ENCODE assay signal across 11 cellular contexts in the genomic region with DNA sequence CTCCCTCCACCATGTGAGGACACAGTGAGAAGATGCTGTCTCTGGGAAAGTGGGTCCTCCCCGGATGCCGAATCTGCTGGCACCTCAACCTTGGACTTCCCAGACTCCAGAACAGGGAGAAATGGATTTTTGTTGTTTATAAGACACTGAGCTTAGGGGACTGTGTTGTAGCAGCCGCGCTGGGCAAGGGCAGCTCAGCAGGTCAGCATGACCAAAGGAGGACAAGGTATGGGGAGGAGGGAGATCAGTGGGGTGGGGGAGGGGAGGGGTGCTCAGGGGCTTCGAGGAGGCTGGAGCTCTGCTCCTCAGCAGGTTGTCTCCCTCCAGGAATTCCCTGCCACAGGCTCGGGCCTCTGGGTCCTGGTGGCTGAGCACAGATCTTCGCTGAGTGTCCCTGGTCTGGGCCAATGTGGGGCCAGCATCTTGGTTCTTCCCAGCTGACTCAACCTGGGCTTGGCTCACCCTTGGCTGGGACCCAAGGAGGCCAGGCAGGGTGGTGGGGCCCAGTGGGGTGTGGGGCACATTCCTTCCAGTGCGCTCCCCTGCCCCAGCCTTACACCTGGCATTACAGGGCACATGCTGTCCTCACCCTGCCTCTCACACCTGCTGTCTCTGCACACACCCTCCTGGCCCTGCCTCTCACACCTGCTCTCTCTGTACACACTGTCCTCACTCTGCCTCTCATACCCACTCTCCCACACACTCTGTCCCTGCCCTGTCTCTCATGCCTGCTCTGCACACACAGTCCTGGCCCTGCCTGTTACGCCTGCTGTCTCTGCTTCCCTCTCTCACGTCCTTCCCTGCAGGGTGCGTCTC.
DNase-seq lines count a peak whose midpoint lies in the region; ATAC-seq and TF ChIP-seq lines count a peak whose summit lies in the region.
"Had no signal": no experiment of that assay in that cellular context is flagged by ENCODE, and none has a peak within 500 bp of the region (broad histone marks: within the 10 kb centered on the region; RNA-seq: fewer than 3 reads in every experiment).

No MANE protein-coding gene starts in this region.

- no peak overlapping the region for H3K4me3 Mint-ChIP-seq in neural progenitor cell
- H3K4me3 Mint-ChIP-seq: CD4-positive, alpha-beta memory T cell had no signal

- H3K9ac ChIP-seq in duodenal mucosa (ENCODE audit: low read depth in 1 of 2, low read length in 2 of 2) (peak overlapping the region in 1 of 2 donors; percentile 35), neural progenitor cell (no peak overlapping the region)
- H3K9ac ChIP-seq: parathyroid adenoma had no signal

- no peaks in the 10 kb centered on the region for H3K9me3 ChIP-seq in duodenal mucosa (ENCODE audit: control insufficient read depth in 1 of 2, low read length in 2 of 2)
- no peaks in the 10 kb centered on the region for H3K9me3 ChIP-seq in neural progenitor cell (ENCODE audit: low read depth)
- H3K9me3 ChIP-seq: SJSA1 had no signal

- no peak overlapping the region for H2AFZ ChIP-seq in neural progenitor cell (replicated peaks)
- H2AFZ ChIP-seq: parathyroid adenoma had no signal

- ATAC-seq in GM21528 (IDR thresholded peaks at IDR 0.05; ENCODE audit: low FRiP score, unreplicated experiment) (no peak), HG03139 (IDR thresholded peaks at IDR 0.05; ENCODE audit: unreplicated experiment) (no peak)

- peaks cover 14% of the 10 kb centered on the region for H3K27me3 Mint-ChIP-seq in neural progenitor cell (ENCODE audit: insufficient read depth, low read depth)

- peaks cover 18% of the 10 kb centered on the region for H3K4me1 Mint-ChIP-seq in neural progenitor cell

- DNase-seq in G401 (ENCODE audit: low spot score): peak; percentile 96
- peak; percentile 97 for DNase-seq in NCI-H2107 treated with DMSO at 0.1 percent for 48 hours (lab: John Stamatoyannopoulos, UW; ENCODE audit: unreplicated experiment)
- DNase-seq in neural progenitor cell (ENCODE audit: low spot score): no peak
- DNase-seq in brain microvascular endothelial cell: no peak
- no peak for DNase-seq in GM10266 (ENCODE audit: extremely low spot score)
- DNase-seq: CD4-positive, alpha-beta memory T cell had no signal

- TF ChIP-seq CTCF in neural progenitor cell (IDR thresholded peaks at IDR 0.05) (no peak), brain microvascular endothelial cell (IDR thresholded peaks at IDR 0.05; ENCODE audit: low read depth, low read length, missing control alignments) (no peak), GM10266 (IDR thresholded peaks at IDR 0.05; ENCODE audit: control insufficient read depth, insufficient read depth, low read depth, missing control alignments) (no peak)

- in situ Hi-C loops in G401 (cut with HindIII; ENCODE audit: low sequenced_read_pairs) (no loop called here), brain microvascular endothelial cell (cut with HindIII; ENCODE audit: low pct_ligation_motif_present, low sequenced_read_pairs) (no loop called here)

- no peaks in the 10 kb centered on the region for H3K36me3 Mint-ChIP-seq in neural progenitor cell
- H3K36me3 Mint-ChIP-seq: CD4-positive, alpha-beta memory T cell had no signal

- no peaks in the 10 kb centered on the region for H3K36me3 ChIP-seq in duodenal mucosa (ENCODE audit: control insufficient read depth in 1 of 2, insufficient read depth in 2 of 2, low read length in 2 of 2)
- H3K36me3 ChIP-seq in neural progenitor cell: no peaks in the 10 kb centered on the region
- no peaks in the 10 kb centered on the region for H3K36me3 ChIP-seq in brain microvascular endothelial cell (replicated peaks)
- H3K36me3 ChIP-seq: SJSA1 had no signal

- H3K27ac Mint-ChIP-seq in neural progenitor cell: peak overlapping the region; percentile 23

- no peaks in the 10 kb centered on the region for H3K9me3 Mint-ChIP-seq in neural progenitor cell

- H4K20me1 ChIP-seq in neural progenitor cell (ENCODE audit: low read depth): no peaks in the 10 kb centered on the region

- H3K79me2 ChIP-seq in neural progenitor cell (ENCODE audit: low read depth): no peaks in the 10 kb centered on the region
- H3K79me2 ChIP-seq: parathyroid adenoma had no signal

- H3K27ac ChIP-seq in duodenal mucosa (ENCODE audit: low read depth, low read length): peak overlapping the region; percentile 39
- H3K27ac ChIP-seq in neural progenitor cell: no peak overlapping the region
- no peak overlapping the region for H3K27ac ChIP-seq in brain microvascular endothelial cell
- H3K27ac ChIP-seq: parathyroid adenoma, SJSA1 had no signal

- H3K4me2 ChIP-seq in neural progenitor cell: no peak overlapping the region

- H3F3A ChIP-seq in neural progenitor cell (ENCODE audit: low read depth): no peaks in the 10 kb centered on the region

- no peak overlapping the region for H3K4me3 ChIP-seq in duodenal mucosa (ENCODE audit: low read depth in 1 of 2, low read length in 2 of 2)
- no peak overlapping the region for H3K4me3 ChIP-seq in neural progenitor cell
- no peak overlapping the region for H3K4me3 ChIP-seq in brain microvascular endothelial cell (ENCODE audit: low read depth, low read length)
- H3K4me3 ChIP-seq: SJSA1 had no signal

- no peaks in the 10 kb centered on the region for H3K27me3 ChIP-seq in duodenal mucosa (ENCODE audit: control insufficient read depth in 1 of 2, insufficient read depth in 2 of 2, low read length in 2 of 2)
- no peaks in the 10 kb centered on the region for H3K27me3 ChIP-seq in neural progenitor cell
- H3K27me3 ChIP-seq in brain microvascular endothelial cell (replicated peaks): no peaks in the 10 kb centered on the region

- peaks cover 24 to 25% of the 10 kb centered on the region in 2 donors for H3K4me1 ChIP-seq in duodenal mucosa (ENCODE audit: control insufficient read depth in 1 of 2, insufficient read depth in 2 of 2, low read length in 2 of 2)
- no peaks in the 10 kb centered on the region for H3K4me1 ChIP-seq in neural progenitor cell
- H3K4me1 ChIP-seq: parathyroid adenoma, SJSA1 had no signal

Comparison
In these comparisons a context has a peak if more than half of its experiments do, and no peak if none do; other contexts are left out.
1. DNase-seq: peak in G401 (single experiment) and NCI-H2107 treated with DMSO at 0.1 percent for 48 hours (single experiment); none in neural progenitor cell (single experiment), brain microvascular endothelial cell (single experiment) and GM10266 (single experiment).